Comparison of ENCODE assay signal across 2 cellular contexts in the genomic region with DNA sequence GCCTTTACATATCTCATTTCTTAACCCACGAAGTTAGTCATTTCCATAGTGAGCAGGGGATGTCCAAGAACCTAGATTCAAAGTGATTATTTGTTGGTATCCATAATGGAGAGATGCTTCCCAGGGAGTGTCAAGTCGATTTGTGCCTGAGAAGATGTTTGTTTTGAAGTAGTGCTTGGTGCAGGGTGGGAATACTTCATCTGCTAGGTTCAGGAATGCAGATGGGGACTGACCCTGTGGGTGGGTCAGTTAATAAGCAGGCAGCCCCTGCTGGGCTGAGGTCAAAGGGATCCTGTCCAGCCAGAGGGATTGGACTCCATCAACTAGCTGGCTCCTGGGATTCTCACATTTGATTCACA.
TF ChIP-seq lines count a peak whose summit lies in the region.

No MANE protein-coding gene starts in this region.

TF ChIP-seq in SK-N-SH, 30 proteins besides CTCF, POLR2A, EP300 and RAD21:
- TF ChIP-seq ELF1 (IDR thresholded peaks at IDR 0.05), result no peak

TF ChIP-seq in SK-N-SH treated with all-trans-retinoic acid at 6 μM for 48 hours, 23 proteins besides CTCF, POLR2A, EP300 and RAD21:
- TF ChIP-seq CSDC2 (CRISPR knock-in tag; IDR thresholded peaks at IDR 0.05), result no peak
- TF ChIP-seq, protein P1, sequence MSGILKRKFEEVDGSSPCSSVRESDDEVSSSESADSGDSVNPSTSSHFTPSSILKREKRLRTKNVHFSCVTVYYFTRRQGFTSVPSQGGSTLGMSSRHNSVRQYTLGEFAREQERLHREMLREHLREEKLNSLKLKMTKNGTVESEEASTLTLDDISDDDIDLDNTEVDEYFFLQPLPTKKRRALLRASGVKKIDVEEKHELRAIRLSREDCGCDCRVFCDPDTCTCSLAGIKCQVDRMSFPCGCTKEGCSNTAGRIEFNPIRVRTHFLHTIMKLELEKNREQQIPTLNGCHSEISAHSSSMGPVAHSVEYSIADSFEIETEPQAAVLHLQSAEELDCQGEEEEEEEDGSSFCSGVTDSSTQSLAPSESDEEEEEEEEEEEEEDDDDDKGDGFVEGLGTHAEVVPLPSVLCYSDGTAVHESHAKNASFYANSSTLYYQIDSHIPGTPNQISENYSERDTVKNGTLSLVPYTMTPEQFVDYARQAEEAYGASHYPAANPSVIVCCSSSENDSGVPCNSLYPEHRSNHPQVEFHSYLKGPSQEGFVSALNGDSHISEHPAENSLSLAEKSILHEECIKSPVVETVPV (CRISPR knock-in tag; IDR thresholded peaks at IDR 0.05), result no peak
- no peak for TF ChIP-seq POU6F1 (CRISPR knock-in tag; IDR thresholded peaks at IDR 0.05; ENCODE audit: borderline replicate concordance, low read depth)
- TF ChIP-seq TCF4 (CRISPR knock-in tag; IDR thresholded peaks at IDR 0.05; ENCODE audit: borderline replicate concordance), result no peak
- TF ChIP-seq ZFP3 (CRISPR knock-in tag; IDR thresholded peaks at IDR 0.05), result no peak
- TF ChIP-seq BACH2 (CRISPR knock-in tag; IDR thresholded peaks at IDR 0.05; ENCODE audit: borderline replicate concordance), result no peak
- TF ChIP-seq GLIS3 (CRISPR knock-in tag; IDR thresholded peaks at IDR 0.05), result no peak
- no peak for TF ChIP-seq ZNF70 (CRISPR knock-in tag; IDR thresholded peaks at IDR 0.05)
- TF ChIP-seq ZC3H10 (CRISPR knock-in tag; IDR thresholded peaks at IDR 0.05), result no peak
- no peak for TF ChIP-seq ESRRG (CRISPR knock-in tag; IDR thresholded peaks at IDR 0.05)
- no peak for TF ChIP-seq ZNF8 (CRISPR knock-in tag; IDR thresholded peaks at IDR 0.05)
- no peak for TF ChIP-seq SNAI2 (CRISPR knock-in tag; IDR thresholded peaks at IDR 0.05)
- no peak for TF ChIP-seq TOX (CRISPR knock-in tag; IDR thresholded peaks at IDR 0.05; ENCODE audit: borderline replicate concordance)
- TF ChIP-seq ZNF565 (CRISPR knock-in tag; conservative IDR thresholded peaks at IDR 0.05; ENCODE audit: low read depth), result no peak
- no peak for TF ChIP-seq CREB5 (CRISPR knock-in tag; IDR thresholded peaks at IDR 0.05; ENCODE audit: low read depth)
- TF ChIP-seq ARNTL (CRISPR knock-in tag; IDR thresholded peaks at IDR 0.05; ENCODE audit: borderline replicate concordance, low read depth), result no peak
- no peak for TF ChIP-seq ZFP30 (CRISPR knock-in tag; IDR thresholded peaks at IDR 0.05)
- TF ChIP-seq ISL1 (CRISPR knock-in tag; IDR thresholded peaks at IDR 0.05), result no peak
TF ChIP-seq in SK-N-SH treated with all-trans-retinoic acid at 6 μM for 48 hours: peak in this region for 0.
